8 cellular contexts compared by ENCODE assay signal in the genomic region with DNA sequence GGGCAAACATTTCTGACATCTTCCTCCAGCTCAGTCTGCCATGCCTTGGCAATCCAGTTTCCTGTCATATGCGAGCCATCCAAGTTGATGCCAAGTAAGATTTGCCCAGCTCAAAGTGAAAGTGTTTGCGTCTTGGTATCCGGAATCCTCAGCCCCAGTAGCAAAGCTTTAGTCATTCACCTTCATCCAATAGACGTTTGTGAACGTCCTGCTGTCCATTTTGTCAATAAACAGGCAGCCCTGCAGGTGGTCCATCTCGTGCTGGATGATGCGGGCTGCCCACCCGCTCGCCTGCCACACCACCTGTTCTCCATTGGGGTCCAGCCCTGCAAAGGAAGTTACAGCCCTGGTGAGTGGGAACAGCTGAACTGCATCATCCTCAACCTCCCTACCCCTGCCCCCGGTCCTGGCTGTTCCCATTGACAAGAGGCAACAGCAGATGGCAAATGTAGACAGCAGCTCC. TPM values are rescaled to one million over a fixed set of nuclear protein-coding genes. Genes with fewer than 3 reads are reported as not detected.
DNase-seq lines count a peak whose midpoint lies in the region; ATAC-seq and TF ChIP-seq lines count a peak whose summit lies in the region.

No MANE protein-coding gene starts in this region.

- H3K9me3 ChIP-seq in right atrium auricular region (no peaks in the 10 kb centered on the region), stomach smooth muscle (ENCODE audit: control insufficient read depth in 2 of 2, low read length in 2 of 2) (no peaks in the 10 kb centered on the region)

- H3K36me3 ChIP-seq in right atrium auricular region (peaks cover 47% of the 10 kb centered on the region), stomach smooth muscle (ENCODE audit: control insufficient read depth in 2 of 2, insufficient read depth in 2 of 2, low read length in 2 of 2) (peaks cover 26 to 41% of the 10 kb centered on the region in 2 donors)

- TF ChIP-seq CTCF in right atrium auricular region (IDR thresholded peaks at IDR 0.05) (no peak), activated B cell treated with CpG ODN at 0.5 μM for 24 hours (IDR thresholded peaks at IDR 0.05) (no peak)

- H3K4me1 Mint-ChIP-seq in activated B cell treated with CpG ODN at 0.5 μM for 24 hours: peaks cover 36% of the 10 kb centered on the region

- H3K27me3 ChIP-seq in right atrium auricular region: no peaks in the 10 kb centered on the region
- no peaks in the 10 kb centered on the region for H3K27me3 ChIP-seq in stomach smooth muscle (ENCODE audit: control insufficient read depth in 1 of 2, insufficient read depth in 2 of 2, low read length in 2 of 2)

- intact Hi-C loops in cardiac septum (cut with DNase I): loop anchor here (1.0 kb wide), 1 partner anchor 18 kb away; a partner anchor contains a TSS
- intact Hi-C loops in activated B cell treated with CpG ODN at 0.5 μM for 24 hours (cut with micrococcal nuclease): no loop called here

- H3K4me3 ChIP-seq in right atrium auricular region: no peak overlapping the region
- H3K4me3 ChIP-seq in iPS-11a (ENCODE audit: low read depth, low read length): peak overlapping the region; percentile 92
- H3K4me3 ChIP-seq in stomach smooth muscle (ENCODE audit: low read length in 2 of 2): peak overlapping the region; percentile 71 to 86

- peak overlapping the region; percentile 12 for H3K27ac Mint-ChIP-seq in activated B cell treated with CpG ODN at 0.5 μM for 24 hours

- peak overlapping the region in 1 of 2 donors; percentile 68 for H3K9ac ChIP-seq in stomach smooth muscle (ENCODE audit: low read length in 2 of 2)

- H3K36me3 Mint-ChIP-seq in activated B cell treated with CpG ODN at 0.5 μM for 24 hours (ENCODE audit: low read depth): peaks cover 64% of the 10 kb centered on the region

- CTCF ChIA-PET in activated B cell treated with CpG ODN at 0.5 μM for 24 hours (lab: Charles Lee): interaction anchor here (1.8 kb wide), 1 partner anchor 10 kb away, joined by 6 read pairs; a partner anchor contains a TSS

- ATAC-seq in activated B cell treated with CpG ODN at 0.5 μM for 24 hours (ENCODE audit: low read depth) (no peak), HG02623 (IDR thresholded peaks at IDR 0.05; ENCODE audit: unreplicated experiment) (no peak)

- peak overlapping the region; percentile 81 for H3K4me3 Mint-ChIP-seq in activated B cell treated with CpG ODN at 0.5 μM for 24 hours

- no peaks in the 10 kb centered on the region for H3K9me3 Mint-ChIP-seq in activated B cell treated with CpG ODN at 0.5 μM for 24 hours

- POLR2A ChIA-PET in activated B cell treated with CpG ODN at 0.5 μM for 24 hours (lab: Charles Lee): interaction anchor here (0.6 to 3.2 kb wide), 5 partner anchors 11 to 433 kb away, joined by 3 to 35 read pairs (median 6); a partner anchor contains a TSS

- H3K27me3 Mint-ChIP-seq in activated B cell treated with CpG ODN at 0.5 μM for 24 hours: no peaks in the 10 kb centered on the region

- H3K27ac ChIP-seq in right atrium auricular region (no peak overlapping the region), stomach smooth muscle (ENCODE audit: low read length) (no peak overlapping the region)

- peaks cover 0 to 49% of the 10 kb centered on the region in 2 donors for H3K4me1 ChIP-seq in right atrium auricular region
- H3K4me1 ChIP-seq in stomach smooth muscle (ENCODE audit: control insufficient read depth, insufficient read depth, low read length): peaks cover 39% of the 10 kb centered on the region

- peak; percentile 26 for DNase-seq in cardiac septum (ENCODE audit: low spot score)
- no peak for DNase-seq in right atrium auricular region (ENCODE audit: low spot score)
- peak; percentile 12 for DNase-seq in activated B cell treated with CpG ODN at 0.5 μM for 24 hours
- DNase-seq in medulla oblongata (ENCODE audit: extremely low spot score): no peak
- DNase-seq in globus pallidus (ENCODE audit: low spot score): no peak

RNA-seq across cellular contexts. Expression of a gene that starts 1.5 kb away (rescaled TPM):
- total RNA-seq in cardiac septum (5.7 TPM), right atrium auricular region (10 to 100 TPM; 11.8 to 12.8 TPM), activated B cell treated with CpG ODN at 0.5 μM for 24 hours (11.1 and 15.3 TPM in 2 replicates)

RNA-seq across cellular contexts. Expression of a gene that starts 10.5 kb away (rescaled TPM):
- total RNA-seq in cardiac septum: 21.6 TPM
- 10 to 100 TPM; 24.4 to 31.8 TPM for total RNA-seq in right atrium auricular region
- 40.5 and 45.4 TPM in 2 replicates for total RNA-seq in activated B cell treated with CpG ODN at 0.5 μM for 24 hours

RNA-seq across cellular contexts. Expression of a gene that starts 10.7 kb away (rescaled TPM):
- total RNA-seq in cardiac septum: 10.6 TPM
- total RNA-seq in right atrium auricular region: 1 to 10 TPM; 5.9 to 6.6 TPM
- 42.4 and 44.3 TPM in 2 replicates for total RNA-seq in activated B cell treated with CpG ODN at 0.5 μM for 24 hours

RNA-seq across cellular contexts. Expression of a gene that starts 17.7 kb away (rescaled TPM):
- total RNA-seq in cardiac septum (27.1 TPM), right atrium auricular region (10 to 100 TPM; 25.4 to 36.4 TPM), activated B cell treated with CpG ODN at 0.5 μM for 24 hours (34.2 and 41.7 TPM in 2 replicates)

RNA-seq across cellular contexts. Expression of a gene that starts 22.7 kb away (rescaled TPM):
- total RNA-seq in cardiac septum: 0.38 TPM
- total RNA-seq in right atrium auricular region: not detected
- 2.0 and 2.8 TPM in 2 replicates for total RNA-seq in activated B cell treated with CpG ODN at 0.5 μM for 24 hours

Comparison
In these comparisons a context has a peak if more than half of its experiments do, and no peak if none do; other contexts are left out.
1. DNase-seq: peak in cardiac septum (single experiment) and activated B cell treated with CpG ODN at 0.5 μM for 24 hours (single experiment); none in right atrium auricular region (single experiment), medulla oblongata (single experiment) and globus pallidus (single experiment).
2. H3K4me3 ChIP-seq: peak in iPS-11a (single experiment) and stomach smooth muscle (2 of 2); none in right atrium auricular region (0 of 2).